Comparison of ENCODE assay signal across 8 cellular contexts in genomic region chr9:121353246-121353975, GRCh38.
DNase-seq lines count a peak whose midpoint lies in the region; ATAC-seq lines count a peak whose summit lies in the region.

No MANE protein-coding gene starts in this region.

- no peaks in the 10 kb centered on the region for H3K9me3 ChIP-seq in mucosa of rectum (ENCODE audit: control insufficient read depth in 2 of 2, low read length in 2 of 2)

- H3K27ac ChIP-seq in mucosa of rectum (ENCODE audit: low read depth in 2 of 2, low read length in 2 of 2) = peak overlapping the region; percentile 11 to 54

- no peak overlapping the region for H3K4me3 ChIP-seq in mucosa of rectum (ENCODE audit: low read length in 2 of 2)

- H3K4me1 ChIP-seq in mucosa of rectum (ENCODE audit: control insufficient read depth in 2 of 2, insufficient read depth in 2 of 2, low read length in 2 of 2) = peaks cover 8 to 24% of the 10 kb centered on the region in 2 donors

- DNase-seq in activated CD4-positive, alpha-beta T cell treated with anti-CD3 and anti-CD28 coated beads for 4 hours = peak; percentile 26 to 33
- no peak for DNase-seq in activated CD4-positive, alpha-beta T cell treated with anti-CD3 and anti-CD28 coated beads for 1 hour
- DNase-seq in activated T-cell treated with anti-CD3 and anti-CD28 coated beads for 4 hours (peak; percentile 20), DMS114 treated with DMSO at 0.1 percent for 48 hours (lab: John Stamatoyannopoulos, UW; ENCODE audit: unreplicated experiment) (no peak), NCI-H1105 treated with DMSO at 0.1 percent for 48 hours (lab: John Stamatoyannopoulos, UW) (no peak), GM03348 (ENCODE audit: low spot score) (no peak)

- peaks cover 0 to 6% of the 10 kb centered on the region in 2 donors for H3K36me3 ChIP-seq in mucosa of rectum (ENCODE audit: control insufficient read depth in 2 of 2, insufficient read depth in 2 of 2, low read length in 2 of 2)

- H3K9ac ChIP-seq in mucosa of rectum (ENCODE audit: low read depth in 1 of 2, low read length in 2 of 2) = no peak overlapping the region

- ATAC-seq in HG03175 (IDR thresholded peaks at IDR 0.05; ENCODE audit: unreplicated experiment) = peak; percentile 98

- no peaks in the 10 kb centered on the region for H3K27me3 ChIP-seq in mucosa of rectum (ENCODE audit: control insufficient read depth in 2 of 2, insufficient read depth in 2 of 2, low read length in 2 of 2)

Comparison
In these comparisons a context has a peak if more than half of its experiments do, and no peak if none do; other contexts are left out.
1. DNase-seq: peak in activated CD4-positive, alpha-beta T cell treated with anti-CD3 and anti-CD28 coated beads for 4 hours (2 of 2) and activated T-cell treated with anti-CD3 and anti-CD28 coated beads for 4 hours (single experiment); none in activated CD4-positive, alpha-beta T cell treated with anti-CD3 and anti-CD28 coated beads for 1 hour (single experiment), DMS114 treated with DMSO at 0.1 percent for 48 hours (single experiment), NCI-H1105 treated with DMSO at 0.1 percent for 48 hours (single experiment) and GM03348 (single experiment).